9 cellular contexts compared by ENCODE assay signal in genomic region chr13:48571121-48571901, GRCh38. TPM values are rescaled to one million over a fixed set of nuclear protein-coding genes. Genes with fewer than 3 reads are reported as not detected.
DNase-seq lines count a peak whose midpoint lies in the region; ATAC-seq, FAIRE-seq and TF ChIP-seq lines count a peak whose summit lies in the region.
"Had no signal": no experiment of that assay in that cellular context is flagged by ENCODE, and none has a peak within 500 bp of the region (broad histone marks: within the 10 kb centered on the region; RNA-seq: fewer than 3 reads in every experiment).

No MANE protein-coding gene starts in this region.

- ATAC-seq in activated CD8-positive, alpha-beta memory T cell treated with anti-CD3 and anti-CD28 coated beads, Interleukin-2, amount 10 ng/mL, durations not matched to agents 7 days and 5 days: peak; percentile 39
- ATAC-seq in left lobe of liver: peak; percentile 56
- ATAC-seq in upper lobe of right lung: peak; percentile 22
- no peak for ATAC-seq in GM19467 (IDR thresholded peaks at IDR 0.05; ENCODE audit: unreplicated experiment)

- H3K27me3 ChIP-seq in astrocyte (ENCODE audit: insufficient read depth, low read length) (no peaks in the 10 kb centered on the region), upper lobe of right lung (no peaks in the 10 kb centered on the region), BE2C (no peaks in the 10 kb centered on the region)

- CTCF ChIA-PET in activated CD8-positive, alpha-beta memory T cell treated with anti-CD3 and anti-CD28 coated beads, Interleukin-2, amount 10 ng/mL, durations not matched to agents 7 days and 5 days (lab: Charles Lee): interaction anchor here (0.9 to 2.2 kb wide), 4 partner anchors 8 to 170 kb away, joined by 3 to 17 read pairs (median 4); no protein-coding TSS in a partner anchor

- peak overlapping the region; percentile 73 for H2AFZ ChIP-seq in astrocyte (ENCODE audit: low read depth, low read length)

- H3K79me2 ChIP-seq in astrocyte (ENCODE audit: insufficient read depth, low read length): no peaks in the 10 kb centered on the region

- H3K4me2 ChIP-seq in astrocyte (ENCODE audit: low read length): peak overlapping the region; percentile 82

- TF ChIP-seq CTCF in astrocyte (IDR thresholded peaks at IDR 0.05; ENCODE audit: insufficient read depth, low read depth, low read length) (no peak), upper lobe of right lung (IDR thresholded peaks at IDR 0.05) (no peak), BE2C (IDR thresholded peaks at IDR 0.05; ENCODE audit: low read depth, low read length) (no peak)

- H3K36me3 Mint-ChIP-seq in activated CD8-positive, alpha-beta memory T cell treated with anti-CD3 and anti-CD28 coated beads, Interleukin-2, amount 10 ng/mL, durations not matched to agents 7 days and 5 days: peaks cover 19% of the 10 kb centered on the region
- no peaks in the 10 kb centered on the region for H3K36me3 Mint-ChIP-seq in astrocyte (ENCODE audit: low read depth, unreplicated experiment)

- FAIRE-seq in astrocyte (lab: Jason Lieb, UNC): peak; percentile 50

- H3K27ac Mint-ChIP-seq in activated CD8-positive, alpha-beta memory T cell treated with anti-CD3 and anti-CD28 coated beads, Interleukin-2, amount 10 ng/mL, durations not matched to agents 7 days and 5 days: peak overlapping the region; percentile 14
- peak overlapping the region; percentile 77 for H3K27ac Mint-ChIP-seq in astrocyte (ENCODE audit: unreplicated experiment)

- DNase-seq in activated CD8-positive, alpha-beta memory T cell treated with anti-CD3 and anti-CD28 coated beads, Interleukin-2, amount 10 ng/mL, durations not matched to agents 7 days and 5 days: no peak
- no peak for DNase-seq in activated CD8-positive, alpha-beta memory T cell treated with anti-CD3 and anti-CD28 coated beads, Interleukin-2, amount 50 U/mL, for 4 hours
- DNase-seq in astrocyte (ENCODE audit: low read depth) (peak; percentile 74), left lobe of liver (ENCODE audit: low spot score) (no peak), upper lobe of right lung (no peak), BE2C (no peak), KG1 (lab: John Stamatoyannopoulos, UW) (no peak)

- H3K4me1 ChIP-seq in astrocyte (ENCODE audit: insufficient read depth, low read length) (peaks cover 7% of the 10 kb centered on the region), upper lobe of right lung (peaks cover 58% of the 10 kb centered on the region), BE2C (no peaks in the 10 kb centered on the region)

- peak overlapping the region; percentile 32 for H3K4me3 ChIP-seq in astrocyte (ENCODE audit: insufficient read depth, low read depth, low read length)
- H3K4me3 ChIP-seq in upper lobe of right lung: peak overlapping the region; percentile 25
- H3K4me3 ChIP-seq in BE2C (ENCODE audit: low read depth, low read length): no peak overlapping the region

- no peaks in the 10 kb centered on the region for H4K20me1 ChIP-seq in astrocyte (ENCODE audit: insufficient read depth, low read length)

- H3K9me3 Mint-ChIP-seq in activated CD8-positive, alpha-beta memory T cell treated with anti-CD3 and anti-CD28 coated beads, Interleukin-2, amount 10 ng/mL, durations not matched to agents 7 days and 5 days (ENCODE audit: low read depth): no peaks in the 10 kb centered on the region
- H3K9me3 Mint-ChIP-seq in astrocyte (ENCODE audit: unreplicated experiment): no peaks in the 10 kb centered on the region

- H3K36me3 ChIP-seq in astrocyte (ENCODE audit: insufficient read depth, low read length): no peaks in the 10 kb centered on the region
- H3K36me3 ChIP-seq in upper lobe of right lung: no peaks in the 10 kb centered on the region
- H3K36me3 ChIP-seq in BE2C: no peaks in the 10 kb centered on the region

- H3K9ac ChIP-seq in astrocyte (ENCODE audit: low read length): peak overlapping the region; percentile 65

- peaks cover 19% of the 10 kb centered on the region for H3K27me3 Mint-ChIP-seq in activated CD8-positive, alpha-beta memory T cell treated with anti-CD3 and anti-CD28 coated beads, Interleukin-2, amount 10 ng/mL, durations not matched to agents 7 days and 5 days
- peaks cover 2% of the 10 kb centered on the region for H3K27me3 Mint-ChIP-seq in astrocyte (ENCODE audit: low read depth, unreplicated experiment)

- H3K27ac ChIP-seq in astrocyte (ENCODE audit: low read depth, low read length): no peak overlapping the region
- H3K27ac ChIP-seq in upper lobe of right lung: peak overlapping the region; percentile 84
- H3K27ac ChIP-seq: VCaP had no signal

- H3K9me3 ChIP-seq in astrocyte (ENCODE audit: insufficient read depth, low read depth, low read length): no peaks in the 10 kb centered on the region
- no peaks in the 10 kb centered on the region for H3K9me3 ChIP-seq in upper lobe of right lung
- H3K9me3 ChIP-seq in BE2C: no peaks in the 10 kb centered on the region

- intact Hi-C loops in upper lobe of right lung (cut with DNase I): no loop called here

- no peak overlapping the region for H3K4me3 Mint-ChIP-seq in activated CD8-positive, alpha-beta memory T cell treated with anti-CD3 and anti-CD28 coated beads, Interleukin-2, amount 10 ng/mL, durations not matched to agents 7 days and 5 days
- no peak overlapping the region for H3K4me3 Mint-ChIP-seq in astrocyte (ENCODE audit: unreplicated experiment)

- peaks cover 39% of the 10 kb centered on the region for H3K4me1 Mint-ChIP-seq in activated CD8-positive, alpha-beta memory T cell treated with anti-CD3 and anti-CD28 coated beads, Interleukin-2, amount 10 ng/mL, durations not matched to agents 7 days and 5 days
- H3K4me1 Mint-ChIP-seq in astrocyte (ENCODE audit: low read depth, unreplicated experiment): peaks cover 4% of the 10 kb centered on the region

RNA-seq across cellular contexts. Expression of gene RCBTB2, which starts 38.4 kb away (rescaled TPM):
- 10 to 100 TPM; 17.0 to 22.5 TPM for total RNA-seq in activated CD8-positive, alpha-beta memory T cell treated with anti-CD3 and anti-CD28 coated beads, Interleukin-2, amount 10 ng/mL, durations not matched to agents 7 days and 5 days
- total RNA-seq in astrocyte (4.3 and 4.8 TPM in 2 replicates), left lobe of liver (3.5 TPM), upper lobe of right lung (18.4 TPM)
- 9.2 TPM for polyA plus RNA-seq in BE2C (2012; ENCODE audit: insufficient read depth, insufficient read length, low read depth)
